In the genomic region with DNA sequence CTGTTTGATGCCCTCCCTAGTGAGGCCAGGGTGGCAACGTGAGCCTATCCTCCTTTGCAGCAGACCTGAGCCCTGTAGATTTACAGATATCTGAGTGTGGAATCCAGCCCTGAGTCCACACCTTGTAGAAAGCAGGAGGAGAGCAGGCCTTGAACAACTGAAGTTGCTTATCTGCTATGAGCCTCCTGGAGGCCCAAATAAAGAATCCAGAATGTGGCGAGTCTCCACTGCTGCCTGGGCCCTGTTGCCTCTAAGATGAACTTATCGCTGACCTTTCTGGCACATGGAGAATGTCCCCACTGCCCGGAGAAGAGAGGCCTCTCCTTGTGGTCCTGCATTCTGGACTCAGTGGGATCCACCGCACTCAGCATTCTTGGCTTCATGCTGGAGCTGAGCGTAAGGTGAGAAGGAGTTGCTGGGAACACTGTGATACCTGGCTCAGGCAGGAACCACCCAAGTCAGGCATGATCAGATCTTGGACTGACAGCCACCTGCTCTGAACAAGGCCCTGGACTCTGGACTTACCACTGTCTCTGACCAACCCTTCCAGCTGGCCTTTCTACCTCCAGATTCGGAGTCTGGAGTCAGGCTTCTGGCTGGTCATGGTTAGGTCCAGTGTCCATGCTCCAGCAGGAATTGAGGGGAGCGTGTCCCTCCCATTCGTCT, we compare ENCODE assay signal across 31 cellular contexts. TPM values are rescaled to one million over a fixed set of nuclear protein-coding genes. Genes with fewer than 3 reads are reported as not detected.
"Had no signal": no experiment of that assay in that cellular context is flagged by ENCODE, and none has a peak within 500 bp of the region (broad histone marks: within the 10 kb centered on the region; RNA-seq: fewer than 3 reads in every experiment).

No MANE protein-coding gene starts in this region.

- H3K4me1 ChIP-seq: upper lobe of right lung had no signal

- H3K9me3 Mint-ChIP-seq: brain, immature natural killer cell, nephron progenitor cell had no signal

- H3K27me3 ChIP-seq: sigmoid colon, upper lobe of right lung had no signal

- DNase-seq: activated CD4-positive, alpha-beta T cell treated with anti-CD3 and anti-CD28 coated beads, Interleukin-2, amount 50 U/mL, for 4 hours; activated CD8-positive, alpha-beta memory T cell treated with anti-CD3 and anti-CD28 coated beads for 24 hours; activated CD8-positive, alpha-beta memory T cell treated with anti-CD3 and anti-CD28 coated beads, Interleukin-2, amount 50 U/mL, for 4 hours; activated naive CD4-positive, alpha-beta T cell treated with anti-CD3 and anti-CD28 coated beads, Interleukin-2, amount 50 U/mL, for 16 hours; activated T-cell treated with anti-CD3 and anti-CD28 coated beads, Interleukin-2, amount 50 U/mL, for 48 hours; aorta; effector CD4-positive, alpha-beta T cell; foreskin melanocyte; immature natural killer cell; kidney glomerular epithelial cell; left ventricle myocardium superior; mammary epithelial cell; midbrain; nephron progenitor cell; nucleus accumbens; posterior cingulate gyrus; sigmoid colon; spleen; stimulated activated CD4-positive, alpha-beta T cell treated with anti-CD3 and anti-CD28 coated beads, Interleukin-4, amount 100 ng/mL, for 1 hour; stimulated activated naive CD4-positive, alpha-beta T cell treated with Interleukin-2 at 50 U/mL for 16 hours; T-helper 9 cell; upper lobe of right lung had no signal

- H3K4me3 Mint-ChIP-seq: brain; dendritic cell treated with granulocyte-macrophage colony-stimulating factor and Interleukin-4, amounts not matched to agents 40 ng/mL and 50 ng/mL, for 4 days; immature natural killer cell; nephron progenitor cell had no signal

- ATAC-seq: left ventricle myocardium superior, upper lobe of right lung had no signal

- H3K9me3 ChIP-seq: sigmoid colon, spleen, thoracic aorta, upper lobe of right lung had no signal

- H3K27ac ChIP-seq: spleen, thoracic aorta, upper lobe of right lung had no signal

- H3K36me3 Mint-ChIP-seq: brain, immature natural killer cell had no signal

- H3K27me3 Mint-ChIP-seq: brain; dendritic cell treated with granulocyte-macrophage colony-stimulating factor and Interleukin-4, amounts not matched to agents 40 ng/mL and 50 ng/mL, for 4 days had no signal

- H3K27ac Mint-ChIP-seq: dendritic cell treated with granulocyte-macrophage colony-stimulating factor and Interleukin-4, amounts not matched to agents 40 ng/mL and 50 ng/mL, for 4 days; immature natural killer cell had no signal

- H3K4me3 ChIP-seq: sigmoid colon, spleen, thoracic aorta, upper lobe of right lung had no signal

- H3K36me3 ChIP-seq: sigmoid colon, spleen, thoracic aorta, upper lobe of right lung had no signal

RNA-seq across cellular contexts. Expression of a gene that starts 22.0 kb away (rescaled TPM):
- total RNA-seq: aorta; cardiac septum; left ventricle myocardium superior; mammary epithelial cell; myocyte; renal cortical epithelial cell; sigmoid colon; spleen; T-helper 1 cell treated with Interleukin-12 subunit alpha and Interleukin-12 subunit beta and Interleukin-4 antibody, amounts not matched to agents 30 ng/mL and 1 ng/mL, for 36 hours; thoracic aorta; upper lobe of right lung had no signal
- polyA plus RNA-seq: adipose tissue, aorta, esophagus, immature natural killer cell, mammary epithelial cell, sigmoid colon, spleen had no signal
